Comparison of ENCODE assay signal across 1 cellular context in the genomic region with DNA sequence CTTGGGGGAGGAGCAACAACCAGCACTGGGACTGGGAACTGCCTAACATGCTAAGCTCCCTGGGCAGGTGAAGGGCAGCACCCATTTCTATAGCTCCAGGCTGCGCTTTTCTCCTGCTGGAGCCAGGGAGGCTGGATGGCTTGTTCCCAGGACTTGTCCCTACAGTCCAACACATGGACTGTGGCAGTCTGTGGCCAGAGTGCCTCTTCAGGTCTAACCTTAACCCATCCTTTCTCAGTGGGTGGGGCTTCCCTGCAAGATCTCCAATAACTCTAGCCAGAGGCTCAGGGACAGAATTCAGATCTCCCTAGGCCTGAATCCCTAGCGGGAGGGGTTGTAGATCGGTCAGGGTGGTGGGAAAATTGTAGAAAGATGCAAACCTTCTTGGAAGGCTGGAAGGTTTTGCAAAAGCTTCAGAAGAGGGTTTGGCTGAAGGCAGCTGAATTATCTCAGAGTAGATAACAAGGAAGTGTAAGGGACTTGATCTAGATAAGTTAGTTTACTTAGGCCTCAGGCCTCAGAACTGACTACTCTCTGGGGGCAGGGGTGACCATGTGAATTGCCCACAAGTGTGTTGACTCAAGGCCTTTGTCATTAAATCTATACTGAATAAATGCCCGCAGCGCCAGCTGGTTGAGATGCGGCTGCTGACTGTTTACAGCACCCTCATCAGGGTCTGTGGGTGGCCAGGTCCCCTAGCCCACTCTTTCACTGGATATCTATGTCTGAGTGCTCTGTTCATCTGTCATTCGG.
TF ChIP-seq lines count a peak whose summit lies in the region.

No MANE protein-coding gene starts in this region.

TF ChIP-seq in A549, 52 proteins besides CTCF, POLR2A, EP300 and RAD21:
- TF ChIP-seq MAFK (IDR thresholded peaks at IDR 0.05; ENCODE audit: partially characterized antibody) = peak; percentile 7
- TF ChIP-seq PHF8 (IDR thresholded peaks at IDR 0.05; ENCODE audit: borderline replicate concordance, low read depth) = no peak
